12 cellular contexts compared by ENCODE assay signal in genomic region chr18:61743775-61744531, GRCh38.
DNase-seq lines count a peak whose midpoint lies in the region; ATAC-seq and TF ChIP-seq lines count a peak whose summit lies in the region.
"Had no signal": no experiment of that assay in that cellular context is flagged by ENCODE, and none has a peak within 500 bp of the region (broad histone marks: within the 10 kb centered on the region; RNA-seq: fewer than 3 reads in every experiment).

No MANE protein-coding gene starts in this region.

- H3K27ac ChIP-seq in esophagus squamous epithelium (peak overlapping the region; percentile 12 to 66 (median 39)), lower lobe of right lung (no peak overlapping the region), temporal lobe (ENCODE audit: low read depth, low read length) (peak overlapping the region; percentile 14)

- H3K36me3 ChIP-seq in esophagus squamous epithelium (no peaks in the 10 kb centered on the region), lower lobe of right lung (no peaks in the 10 kb centered on the region)

- no peak for TF ChIP-seq POLR2A in esophagus squamous epithelium (IDR thresholded peaks at IDR 0.05)

- intact Hi-C loops in esophagus squamous epithelium (cut with DNase I), result no loop called here
- intact Hi-C loops in lower lobe of right lung (cut with DNase I), result no loop called here

- H3K9me3 ChIP-seq in esophagus squamous epithelium, result no peaks in the 10 kb centered on the region
- H3K9me3 ChIP-seq in lower lobe of right lung, result no peaks in the 10 kb centered on the region

- 68 to 84% methylated on average over 4 of the region's 4 CpGs for WGBS in esophagus squamous epithelium, 2 donors

- no peak overlapping the region for H3K4me3 ChIP-seq in esophagus squamous epithelium
- no peak overlapping the region for H3K4me3 ChIP-seq in lower lobe of right lung

- H3K27me3 ChIP-seq in esophagus squamous epithelium (no peaks in the 10 kb centered on the region), lower lobe of right lung (ENCODE audit: low read depth) (no peaks in the 10 kb centered on the region)

- H3K4me1 ChIP-seq in esophagus squamous epithelium (no peaks in the 10 kb centered on the region), lower lobe of right lung (peaks cover 6% of the 10 kb centered on the region)

- TF ChIP-seq CTCF in esophagus squamous epithelium (IDR thresholded peaks at IDR 0.05) (no peak), lower lobe of right lung (IDR thresholded peaks at IDR 0.05) (no peak), GM10266 (IDR thresholded peaks at IDR 0.05; ENCODE audit: control insufficient read depth, insufficient read depth, low read depth, missing control alignments) (no peak)

- ATAC-seq in lower lobe of right lung (peak; percentile 22 to 34), GM19328 (IDR thresholded peaks at IDR 0.05; ENCODE audit: unreplicated experiment) (no peak), HG03565 (IDR thresholded peaks at IDR 0.05; ENCODE audit: unreplicated experiment) (no peak)
- ATAC-seq: left lobe of liver had no signal

- DNase-seq in NCI-H82 (lab: John Stamatoyannopoulos, UW), result peak; percentile 80
- DNase-seq in esophagus squamous epithelium (lab: John Stamatoyannopoulos, UW), result no peak
- no peak for DNase-seq in lower lobe of right lung
- no peak for DNase-seq in GM10266 (ENCODE audit: extremely low spot score)
- no peak for DNase-seq in occipital lobe (lab: John Stamatoyannopoulos, UW)
- DNase-seq: H9; NK-92 treated with Interleukin-12 subunit alpha and Interleukin-12 subunit beta, amount 100 ng/mL, for 24 hours; SHP77 treated with DMSO at 0.1 percent for 48 hours had no signal

Comparison
In these comparisons a context has a peak if more than half of its experiments do, and no peak if none do; other contexts are left out.
1. ATAC-seq: peak in lower lobe of right lung (2 of 2); none in GM19328 (single experiment) and HG03565 (single experiment).